ENCODE assay signal across 8 cellular contexts in the genomic region with DNA sequence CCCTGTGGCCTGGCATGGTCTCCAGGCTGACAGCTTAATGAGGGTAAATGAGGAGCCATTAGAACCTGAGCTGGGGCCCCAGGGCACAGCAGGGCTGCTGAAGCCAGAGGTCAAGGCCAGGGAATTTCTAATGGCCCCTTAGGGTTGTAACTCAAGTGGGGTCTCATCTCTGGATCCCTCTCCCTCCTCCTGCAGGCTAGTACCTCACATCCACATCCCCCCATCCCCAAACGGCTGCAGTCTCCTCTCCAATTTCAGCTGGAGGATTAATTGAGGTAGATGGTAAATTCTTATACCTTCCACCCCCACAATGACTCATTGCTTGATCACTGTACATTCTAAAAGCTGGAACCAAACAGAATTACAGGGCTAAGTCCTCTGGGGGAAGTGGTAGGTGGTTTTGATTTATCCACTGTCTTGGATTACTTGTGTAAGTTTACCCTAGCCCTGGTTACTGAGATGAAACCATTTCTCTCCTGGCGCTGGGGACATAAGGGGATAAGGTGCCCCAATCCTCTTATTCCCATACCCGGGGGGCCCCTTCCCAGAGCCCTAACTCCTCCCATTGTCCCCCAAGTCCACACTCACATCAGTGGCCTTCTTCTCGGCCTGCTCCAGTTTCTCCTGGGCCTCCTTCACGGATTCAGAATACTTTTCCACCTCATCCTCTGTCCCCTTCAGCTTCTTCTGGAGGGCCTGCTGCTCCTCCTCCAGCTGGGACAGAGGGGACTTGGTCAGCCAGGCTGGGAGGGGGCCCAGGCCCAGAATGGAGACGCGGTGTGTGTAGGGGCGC. TPM values are rescaled to one million over a fixed set of nuclear protein-coding genes. Genes with fewer than 3 reads are reported as not detected.
DNase-seq lines count a peak whose midpoint lies in the region; ATAC-seq and TF ChIP-seq lines count a peak whose summit lies in the region.

No MANE protein-coding gene starts in this region.

- TSS peak; percentile 75 for BruUV-seq in Panc1 (replicated peaks; lab: Mats Ljungman, UMichigan)

- H3K4me1 Mint-ChIP-seq in endothelial cell (ENCODE audit: unreplicated experiment) (peaks cover 26% of the 10 kb centered on the region), neural crest cell (peaks cover 42% of the 10 kb centered on the region)

- in situ Hi-C loops in Panc1 (cut with HindIII; ENCODE audit: low pct_unique_long_range_greater_than_20kb, low sequenced_read_pairs): no loop called here

- no peaks in the 10 kb centered on the region for H3K9me3 ChIP-seq in Panc1 (ENCODE audit: control insufficient read depth, insufficient read depth, low read depth, low read length)

- ATAC-seq in Panc1: no peak
- no peak for ATAC-seq in HG03442 (IDR thresholded peaks at IDR 0.05; ENCODE audit: unreplicated experiment)
- ATAC-seq in GM21717 (IDR thresholded peaks at IDR 0.05; ENCODE audit: unreplicated experiment): no peak
- ATAC-seq in GM19035 (IDR thresholded peaks at IDR 0.05; ENCODE audit: unreplicated experiment): no peak

- POLR2A ChIA-PET in Panc1 (lab: Charles Lee): interaction anchor here (0.6 to 0.7 kb wide), 5 partner anchors 23 to 480 kb away, joined by 3 to 11 read pairs (median 7); partner anchors contain the start of genes CCDC107 and TLN1

- H3K27ac ChIP-seq in Panc1 (ENCODE audit: low read length): peak overlapping the region; percentile 93

- DNase-seq in ELR (ENCODE audit: low read depth) (peak; percentile 91), Panc1 (ENCODE audit: low read depth, low spot score) (no peak), endothelial cell (ENCODE audit: low spot score) (no peak), neural crest cell (ENCODE audit: low read depth, low spot score) (no peak), LoVo (ENCODE audit: low spot score) (no peak)

- no peaks in the 10 kb centered on the region for H3K27me3 ChIP-seq in Panc1 (ENCODE audit: control insufficient read depth, insufficient read depth, low read length)

- peak overlapping the region; percentile 74 for H3K27ac Mint-ChIP-seq in endothelial cell (ENCODE audit: unreplicated experiment)
- peak overlapping the region; percentile 71 for H3K27ac Mint-ChIP-seq in neural crest cell (ENCODE audit: unreplicated experiment)

- H3K27me3 Mint-ChIP-seq in endothelial cell (ENCODE audit: unreplicated experiment): peaks cover 14% of the 10 kb centered on the region
- no peaks in the 10 kb centered on the region for H3K27me3 Mint-ChIP-seq in neural crest cell (ENCODE audit: low read depth)

- H3K4me3 Mint-ChIP-seq in endothelial cell (ENCODE audit: unreplicated experiment): peak overlapping the region; percentile 93
- peak overlapping the region; percentile 90 for H3K4me3 Mint-ChIP-seq in neural crest cell

- H3K4me1 ChIP-seq in Panc1 (ENCODE audit: control insufficient read depth, insufficient read depth, low read length): peaks cover 31% of the 10 kb centered on the region

- H3K36me3 Mint-ChIP-seq in endothelial cell (ENCODE audit: low read depth, unreplicated experiment) (peaks cover 20% of the 10 kb centered on the region), neural crest cell (ENCODE audit: low read depth) (peaks cover 3% of the 10 kb centered on the region)

- intact Hi-C loops in Panc1 (cut with micrococcal nuclease; ENCODE audit: unreplicated experiment): no loop called here

- CTCF ChIA-PET in Panc1 (lab: Charles Lee): interaction anchor here (0.6 to 1.0 kb wide), 3 partner anchors 23 to 42 kb away, joined by 3 to 6 read pairs (median 4); no protein-coding TSS in a partner anchor

- H3K4me3 ChIP-seq in Panc1 (ENCODE audit: low read depth in 2 of 2, low read length in 2 of 2): peak overlapping the region; percentile 71 to 89

- peaks cover 10% of the 10 kb centered on the region; the same call in 1 of the 2 replicates for H3K36me3 ChIP-seq in Panc1 (ENCODE audit: control insufficient read depth, insufficient read depth, low read length)

- H3K9me3 Mint-ChIP-seq in endothelial cell (ENCODE audit: unreplicated experiment) (no peaks in the 10 kb centered on the region), neural crest cell (no peaks in the 10 kb centered on the region)

- TF ChIP-seq CTCF in Panc1 (IDR thresholded peaks at IDR 0.05) (no peak), endothelial cell (IDR thresholded peaks at IDR 0.05; ENCODE audit: unreplicated experiment) (no peak), neural crest cell (conservative IDR thresholded peaks at IDR 0.05) (no peak)

RNA-seq across cellular contexts. Expression of gene TPM2, which starts 1.0 kb away (rescaled TPM):
- total RNA-seq in Panc1 (2021; ENCODE audit: unreplicated experiment) (544 TPM), endothelial cell (ENCODE audit: unreplicated experiment) (173 TPM), neural crest cell (159 and 168 TPM in 2 replicates)
- polyA plus RNA-seq in Panc1 (2012; ENCODE audit: insufficient read length): 991 TPM

RNA-seq across cellular contexts. Expression of gene CA9, which starts 15.0 kb away (rescaled TPM):
- total RNA-seq in Panc1 (2021; ENCODE audit: unreplicated experiment): 0.31 TPM
- polyA plus RNA-seq in Panc1 (2012; ENCODE audit: insufficient read length): 1.1 TPM
- 1.5 TPM for total RNA-seq in endothelial cell (ENCODE audit: unreplicated experiment)
- 0.45 and 0.63 TPM in 2 replicates for total RNA-seq in neural crest cell

RNA-seq across cellular contexts. Expression of gene ARHGEF39, which starts 23.8 kb away (rescaled TPM):
- total RNA-seq in Panc1 (2021; ENCODE audit: unreplicated experiment): 34.0 TPM
- 15.0 TPM for polyA plus RNA-seq in Panc1 (2012; ENCODE audit: insufficient read length)
- total RNA-seq in endothelial cell (ENCODE audit: unreplicated experiment): 1.4 TPM
- 27.2 and 28.0 TPM in 2 replicates for total RNA-seq in neural crest cell

RNA-seq across cellular contexts. Expression of gene CCDC107, which starts 30.7 kb away (rescaled TPM):
- total RNA-seq in Panc1 (2021; ENCODE audit: unreplicated experiment) (39.9 TPM), endothelial cell (ENCODE audit: unreplicated experiment) (13.5 TPM), neural crest cell (15.4 and 17.2 TPM in 2 replicates)
- polyA plus RNA-seq in Panc1 (2012; ENCODE audit: insufficient read length): 87.7 TPM

RNA-seq across cellular contexts. Expression of gene RMRP, which starts 30.9 kb away (rescaled TPM):
- total RNA-seq in Panc1 (2021; ENCODE audit: unreplicated experiment) (29,896 TPM), endothelial cell (ENCODE audit: unreplicated experiment) (32,961 TPM), neural crest cell (14,026 and 17,379 TPM in 2 replicates)
- 43.7 TPM for polyA plus RNA-seq in Panc1 (2012; ENCODE audit: insufficient read length)

Comparison
In these comparisons a context has a peak if more than half of its experiments do, and no peak if none do; other contexts are left out.
1. RNA of gene ARHGEF39, which starts 23.8 kb away (total RNA-seq): 34.0 TPM in Panc1 (single experiment) and 27.2 to 28.0 TPM in neural crest cell; 1.4 TPM in endothelial cell (single experiment); every median in the first group is over 10 times any median in the second.